ENCODE assay signal across 9 cellular contexts in the genomic region with DNA sequence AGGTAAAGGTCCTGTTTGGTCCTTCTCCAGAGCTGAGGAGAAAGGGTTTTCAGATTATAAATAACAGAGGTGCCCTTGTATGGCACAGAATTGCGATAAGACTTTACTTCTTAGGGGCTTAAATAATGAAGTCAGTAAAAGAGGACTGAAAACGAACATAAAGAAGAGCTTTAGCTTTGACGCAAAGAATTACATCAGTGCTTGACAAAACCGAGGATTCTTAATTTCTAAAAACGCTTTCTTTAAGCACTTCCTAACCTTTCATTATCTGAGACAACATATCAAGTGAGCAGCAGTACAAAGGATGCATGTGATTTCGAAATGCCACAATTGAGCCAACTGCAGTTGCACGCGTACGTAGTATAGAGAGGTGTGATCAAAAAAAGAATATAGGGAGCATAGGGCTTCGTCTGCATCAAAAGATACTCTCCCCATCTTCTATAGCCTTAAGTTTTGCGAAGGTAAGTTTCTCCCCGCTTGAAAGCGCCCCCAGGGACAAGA. TPM values are rescaled to one million over a fixed set of nuclear protein-coding genes. Genes with fewer than 3 reads are reported as not detected.
DNase-seq lines count a peak whose midpoint lies in the region; ATAC-seq, FAIRE-seq and TF ChIP-seq lines count a peak whose summit lies in the region.
"Had no signal": no experiment of that assay in that cellular context is flagged by ENCODE, and none has a peak within 500 bp of the region (broad histone marks: within the 10 kb centered on the region; RNA-seq: fewer than 3 reads in every experiment).

No MANE protein-coding gene starts in this region.

- no peak for FAIRE-seq in kidney (lab: Jason Lieb, UNC)
- FAIRE-seq: endometrium had no signal

- peak overlapping the region in 1 of 2 donors; percentile 92 for H3K9ac ChIP-seq in kidney (ENCODE audit: low read length in 2 of 2)

- TF ChIP-seq CTCF in heart left ventricle (IDR thresholded peaks at IDR 0.05) (no peak), kidney (IDR thresholded peaks at IDR 0.05; ENCODE audit: borderline replicate concordance, extremely low read depth, insufficient read depth) (no peak), testis (IDR thresholded peaks at IDR 0.05) (no peak)

- peak overlapping the region; percentile 95 for H3K27ac Mint-ChIP-seq in activated naive CD8-positive, alpha-beta T cell

- H3K9me3 Mint-ChIP-seq in activated naive CD8-positive, alpha-beta T cell (ENCODE audit: low read depth) = no peaks in the 10 kb centered on the region

- peaks cover 0 to 31% (median 17%) of the 10 kb centered on the region in 12 donors for H3K4me1 ChIP-seq in heart left ventricle
- peaks cover 5 to 16% of the 10 kb centered on the region in 2 donors for H3K4me1 ChIP-seq in kidney (ENCODE audit: control insufficient read depth in 1 of 2, insufficient read depth in 1 of 2, low read depth in 1 of 2, low read length in 2 of 2)
- H3K4me1 ChIP-seq in testis = peaks cover 9% of the 10 kb centered on the region
- no peaks in the 10 kb centered on the region for H3K4me1 ChIP-seq in aorta (ENCODE audit: control insufficient read depth in 1 of 2, insufficient read depth in 2 of 2, low read length in 2 of 2)

- H3K4me3 Mint-ChIP-seq in activated naive CD8-positive, alpha-beta T cell = peak overlapping the region; percentile 88

- peak overlapping the region in 10 of 12 donors; percentile 55 to 99 (median 99) for H3K27ac ChIP-seq in heart left ventricle
- H3K27ac ChIP-seq in kidney (ENCODE audit: low read depth in 2 of 2, low read length in 2 of 2) = peak overlapping the region; percentile 93 to 99
- H3K27ac ChIP-seq in testis = peak overlapping the region; percentile 98 to 100
- no peak overlapping the region for H3K27ac ChIP-seq in aorta (ENCODE audit: low read depth in 1 of 2, low read length in 2 of 2)

- H3K9me3 ChIP-seq in heart left ventricle = peaks cover 0 to 11% (median 0%) of the 10 kb centered on the region in 12 donors
- H3K9me3 ChIP-seq in kidney (ENCODE audit: control insufficient read depth in 1 of 2, low read length in 2 of 2) = no peaks in the 10 kb centered on the region
- no peaks in the 10 kb centered on the region for H3K9me3 ChIP-seq in testis
- H3K9me3 ChIP-seq in aorta (ENCODE audit: control insufficient read depth, low read length) = no peaks in the 10 kb centered on the region

- ATAC-seq in heart left ventricle (no peak), Right ventricle myocardium superior (ENCODE audit: poor library complexity) (no peak), aorta (ENCODE audit: low FRiP score) (no peak), GM18907 (IDR thresholded peaks at IDR 0.05; ENCODE audit: unreplicated experiment) (no peak)

- H3K27me3 Mint-ChIP-seq in activated naive CD8-positive, alpha-beta T cell = no peaks in the 10 kb centered on the region

- peak overlapping the region in 11 of 12 donors; percentile 33 to 96 (median 91) for H3K4me3 ChIP-seq in heart left ventricle
- peak overlapping the region; percentile 89 to 97 for H3K4me3 ChIP-seq in kidney (ENCODE audit: low read length in 2 of 2)
- peak overlapping the region; percentile 96 to 98 for H3K4me3 ChIP-seq in testis
- peak overlapping the region in 1 of 2 donors; percentile 18 for H3K4me3 ChIP-seq in aorta (ENCODE audit: low read length in 2 of 2)

- WGBS in heart left ventricle, 4 donors = 21 to 30% (median 27%) methylated on average over 13 of the region's 13 CpGs
- 20 to 28% methylated on average over 13 of the region's 13 CpGs for WGBS in testis, 2 donors
- WGBS in aorta, 2 donors = 28 to 30% methylated on average over 13 of the region's 13 CpGs

- H3K36me3 ChIP-seq in heart left ventricle (peaks cover 0 to 4% (median 1%) of the 10 kb centered on the region in 9 donors), kidney (ENCODE audit: control insufficient read depth in 1 of 2, insufficient read depth in 2 of 2, low read length in 2 of 2) (peaks cover 0 to 1% of the 10 kb centered on the region in 2 donors), testis (ENCODE audit: low read depth, missing control alignments) (no peaks in the 10 kb centered on the region), aorta (ENCODE audit: control insufficient read depth in 1 of 2, insufficient read depth in 2 of 2, low read length in 1 of 2) (no peaks in the 10 kb centered on the region)

- TF ChIP-seq POLR2A in heart left ventricle (IDR thresholded peaks at IDR 0.05) = no peak
- no peak for TF ChIP-seq POLR2A in testis (IDR thresholded peaks at IDR 0.05)

- no peaks in the 10 kb centered on the region for H3K36me3 Mint-ChIP-seq in activated naive CD8-positive, alpha-beta T cell

- intact Hi-C loops in heart left ventricle (cut with DNase I) = loop anchor here in 7 of 10 donors (5.0 to 10.0 kb wide), 5 partner anchors 63 to 219 kb away; partner anchors contain the start of gene PHF3 (in 6 of the 7)
- intact Hi-C loops in Right ventricle myocardium superior (cut with DNase I) = loop anchor here (5.0 kb wide), 1 partner anchor 66 kb away; the partner anchor contains the start of gene PHF3
- intact Hi-C loops in kidney (cut with DNase I) = no loop called here
- intact Hi-C loops in testis (cut with DNase I; ENCODE audit: low total_unique reads) = no loop called here
- intact Hi-C loops in aorta (cut with DNase I) = loop anchor here (5.0 to 10.0 kb wide), 2 partner anchors 63 to 131 kb away; partner anchors contain the start of gene PHF3 (in 1 of the 2)

- H3K27me3 ChIP-seq in heart left ventricle (no peaks in the 10 kb centered on the region), testis (no peaks in the 10 kb centered on the region), aorta (ENCODE audit: control insufficient read depth in 1 of 2, insufficient read depth in 2 of 2, low read length in 1 of 2) (no peaks in the 10 kb centered on the region)

- DNase-seq in heart left ventricle (no peak), Right ventricle myocardium superior (no peak), kidney (no peak), testis (no peak), H4 (ENCODE audit: low spot score) (no peak), aorta (no peak)

- H3K4me1 Mint-ChIP-seq in activated naive CD8-positive, alpha-beta T cell (ENCODE audit: low read depth) = peaks cover 35% of the 10 kb centered on the region

RNA-seq across cellular contexts. Expression of gene PTP4A1, which starts 0.8 kb away (rescaled TPM):
- total RNA-seq in heart left ventricle = 10 to 100 TPM; 22.2 to 73.5 (median 43.5) TPM
- polyA plus RNA-seq in heart left ventricle = 10 to 100 TPM in 1 of 2 donors, 1 to 10 TPM in 1; 6.3 to 23.8 TPM
- 33.7 TPM for total RNA-seq in Right ventricle myocardium superior
- total RNA-seq in kidney = 43.7 TPM
- polyA plus RNA-seq in kidney (ENCODE audit: insufficient read depth, low read depth, low replicate concordance) = 16.5 TPM
- total RNA-seq in testis = 10 to 100 TPM; 39.6 to 83.5 TPM
- polyA plus RNA-seq in testis (ENCODE audit: insufficient read depth, low read depth, low replicate concordance) = 74.9 TPM
- 35.8 and 106 TPM in 2 replicates for total RNA-seq in H4 (2014; rRNA removed; shearing (Covaris generic))
- 10 to 100 TPM; 27.0 to 34.3 TPM for total RNA-seq in aorta
- 10 to 100 TPM in 1 of 2 donors, 1 to 10 TPM in 1; 9.5 to 22.0 TPM for polyA plus RNA-seq in aorta

Comparison
In these comparisons a context has a peak if more than half of its experiments do, and no peak if none do; other contexts are left out.
1. H3K27ac ChIP-seq: peak in heart left ventricle (10 of 12), kidney (2 of 2) and testis (2 of 2); none in aorta (0 of 2).
2. intact Hi-C loops: an anchor here in heart left ventricle (5.0 to 10.0 kb wide), Right ventricle myocardium superior (5.0 kb wide) and aorta (5.0 to 10.0 kb wide); none called in kidney and testis.